Comparison of ENCODE assay signal across 24 cellular contexts in the genomic region with DNA sequence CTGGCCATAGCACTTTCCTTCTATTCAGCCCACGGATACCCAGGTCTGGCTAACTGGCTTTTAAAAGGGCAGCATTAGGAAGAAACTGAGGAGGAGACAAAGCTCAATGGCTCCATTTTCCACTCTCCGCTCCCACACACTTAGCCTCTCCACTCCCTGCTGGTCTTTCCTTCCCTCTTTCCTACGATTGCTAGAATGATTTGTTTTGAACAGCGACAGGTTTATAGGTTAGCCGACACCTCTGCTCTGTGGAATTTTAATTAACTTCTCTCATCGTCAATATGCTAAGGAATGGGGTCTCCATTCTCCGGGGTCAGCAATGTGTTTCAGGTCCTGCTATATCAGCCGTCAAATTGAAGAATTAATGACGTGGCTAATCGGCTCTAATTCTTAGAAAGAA.
"Had no signal": no experiment of that assay in that cellular context is flagged by ENCODE, and none has a peak within 500 bp of the region (broad histone marks: within the 10 kb centered on the region; RNA-seq: fewer than 3 reads in every experiment).

No MANE protein-coding gene starts in this region.

- H3K27me3 ChIP-seq: esophagus squamous epithelium, heart right ventricle, ovary, right lobe of liver, stomach, thyroid gland, vagina had no signal

- H3K4me3 ChIP-seq: esophagus squamous epithelium, heart right ventricle, lung, ovary, right lobe of liver, stomach, thyroid gland, vagina had no signal

- H3K9me3 Mint-ChIP-seq: effector memory CD8-positive, alpha-beta T cell; memory B cell; natural killer cell had no signal

- H3K27me3 Mint-ChIP-seq: effector memory CD8-positive, alpha-beta T cell; memory B cell had no signal

- H3K4me1 ChIP-seq: esophagus squamous epithelium, right lobe of liver, stomach, thyroid gland, vagina had no signal

- H3K36me3 ChIP-seq: ovary had no signal

- H3K9me3 ChIP-seq: esophagus squamous epithelium, heart right ventricle, ovary, right lobe of liver, stomach, thyroid gland, vagina had no signal

- H3K27ac Mint-ChIP-seq: memory B cell, natural killer cell had no signal

- DNase-seq: cortex of kidney; effector memory CD8-positive, alpha-beta T cell; erythroblast; esophagus squamous epithelium; foreskin melanocyte; glutamatergic neuron; heart right ventricle; hippocampal formation; natural killer cell; occipital lobe; ovary; posterior cingulate gyrus; retina; right lobe of liver; small intestine; stimulated activated CD4-positive, alpha-beta T cell treated with anti-CD3 and anti-CD28 coated beads, Interleukin-15, amount 100 ng/mL, for 24 hours; stimulated activated CD4-positive, alpha-beta T cell treated with anti-CD3 and anti-CD28 coated beads, Interleukin-2, amount 100 ng/mL, for 48 hours; stimulated activated naive CD4-positive, alpha-beta T cell treated with Interleukin-2 at 50 U/mL for 16 hours; stomach; thyroid gland; trophoblast cell had no signal

- H3K4me3 Mint-ChIP-seq: effector memory CD8-positive, alpha-beta T cell; memory B cell; natural killer cell had no signal

- H3K27ac ChIP-seq: esophagus squamous epithelium, heart right ventricle, ovary, right lobe of liver, stomach, thyroid gland, vagina had no signal
